Comparison of ENCODE assay signal across 8 cellular contexts in the genomic region with DNA sequence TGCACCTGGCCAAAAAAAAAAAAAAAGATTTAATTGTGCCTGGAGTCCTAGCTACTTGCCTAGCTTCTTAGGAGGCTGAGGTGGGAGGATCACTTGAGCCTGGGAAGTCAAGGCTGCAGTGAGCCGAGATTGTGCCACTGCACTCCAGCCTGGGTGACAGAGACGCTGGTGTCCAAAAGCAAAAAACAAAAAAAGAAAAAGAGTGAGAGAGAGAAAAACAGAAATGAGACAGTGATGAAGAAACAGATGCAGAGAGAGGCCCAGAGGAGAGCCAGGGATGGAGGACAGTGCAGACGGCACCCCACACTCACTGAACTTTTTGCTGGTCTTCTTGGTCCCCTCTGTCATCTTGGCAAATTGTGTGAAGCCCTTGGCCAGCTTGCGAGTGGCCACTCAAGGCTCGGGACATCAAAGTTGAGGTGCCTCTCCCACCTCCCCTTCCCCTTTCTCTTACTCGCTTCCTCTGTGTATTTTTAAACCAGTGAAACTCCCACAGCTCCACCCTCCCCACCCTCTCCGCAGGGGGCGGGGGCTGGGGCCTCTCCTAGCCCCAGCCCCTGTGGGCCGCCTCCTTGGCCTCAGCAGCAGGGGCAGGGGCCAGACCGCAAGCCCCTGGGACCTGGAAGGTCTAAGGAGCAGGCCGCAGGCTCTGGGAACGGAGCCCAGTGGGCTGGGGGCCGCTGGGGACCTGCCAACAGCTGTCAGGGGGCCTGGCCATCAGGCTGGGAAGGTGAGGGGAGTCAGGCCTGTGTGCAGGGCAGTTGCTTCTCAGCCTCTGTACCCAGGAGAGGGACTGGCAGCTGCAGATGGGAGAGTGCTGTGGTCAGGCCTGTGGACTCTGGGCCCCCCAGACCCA. TPM values are rescaled to one million over a fixed set of nuclear protein-coding genes. Genes with fewer than 3 reads are reported as not detected.
DNase-seq lines count a peak whose midpoint lies in the region; ATAC-seq and TF ChIP-seq lines count a peak whose summit lies in the region.

A gene with protein sequence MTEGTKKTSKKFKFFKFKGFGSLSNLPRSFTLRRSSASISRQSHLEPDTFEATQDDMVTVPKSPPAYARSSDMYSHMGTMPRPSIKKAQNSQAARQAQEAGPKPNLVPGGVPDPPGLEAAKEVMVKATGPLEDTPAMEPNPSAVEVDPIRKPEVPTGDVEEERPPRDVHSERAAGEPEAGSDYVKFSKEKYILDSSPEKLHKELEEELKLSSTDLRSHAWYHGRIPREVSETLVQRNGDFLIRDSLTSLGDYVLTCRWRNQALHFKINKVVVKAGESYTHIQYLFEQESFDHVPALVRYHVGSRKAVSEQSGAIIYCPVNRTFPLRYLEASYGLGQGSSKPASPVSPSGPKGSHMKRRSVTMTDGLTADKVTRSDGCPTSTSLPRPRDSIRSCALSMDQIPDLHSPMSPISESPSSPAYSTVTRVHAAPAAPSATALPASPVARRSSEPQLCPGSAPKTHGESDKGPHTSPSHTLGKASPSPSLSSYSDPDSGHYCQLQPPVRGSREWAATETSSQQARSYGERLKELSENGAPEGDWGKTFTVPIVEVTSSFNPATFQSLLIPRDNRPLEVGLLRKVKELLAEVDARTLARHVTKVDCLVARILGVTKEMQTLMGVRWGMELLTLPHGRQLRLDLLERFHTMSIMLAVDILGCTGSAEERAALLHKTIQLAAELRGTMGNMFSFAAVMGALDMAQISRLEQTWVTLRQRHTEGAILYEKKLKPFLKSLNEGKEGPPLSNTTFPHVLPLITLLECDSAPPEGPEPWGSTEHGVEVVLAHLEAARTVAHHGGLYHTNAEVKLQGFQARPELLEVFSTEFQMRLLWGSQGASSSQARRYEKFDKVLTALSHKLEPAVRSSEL (minus strand): TSS at position 387 of the 856 bp plus-strand sequence. CDS start 39 bp downstream, at position 348.

- 54 to 55% methylated on average over 9 to 13 of the region's 13 CpGs for WGBS in testis, 2 donors

- peak within 1 kb of the TSS; percentile 99 for H3K27ac ChIP-seq in KOPT-K1 (ENCODE audit: low read depth, low read length, poor library complexity, severe bottlenecking)
- H3K27ac ChIP-seq in substantia nigra (ENCODE audit: low read depth, low read length, poor library complexity, severe bottlenecking): peak within 1 kb of the TSS; percentile 64
- peak within 1 kb of the TSS in 1 of 2 donors; percentile 18 for H3K27ac ChIP-seq in testis

- H3K36me3 ChIP-seq in KOPT-K1 (ENCODE audit: insufficient read depth, low read length) (peaks cover 13% of the 10 kb centered on the region), MG63 (no peaks in the 10 kb centered on the region), testis (ENCODE audit: low read depth, missing control alignments) (no peaks in the 10 kb centered on the region)

- TF ChIP-seq POLR2A in testis (IDR thresholded peaks at IDR 0.05): no peak

- DNase-seq in activated T-helper 1 cell treated with anti-CD3 and anti-CD28 coated beads, Interleukin-12 subunit alpha, Interleukin-12 subunit beta, Interleukin-2, Interleukin-4 antibody, amounts not matched to agents 30 ng/mL and 10 ng/mL and 1 ng/mL, durations not matched to agents 14 hours and 24 hours and 36 hours (ENCODE audit: low spot score): peak; percentile 51
- peak in 1 of 2 donors; percentile 42 for DNase-seq in left colon
- peak in 14 of 49 donors; percentile 12 to 47 (median 22) for DNase-seq in substantia nigra (lab: John Stamatoyannopoulos, UW)
- DNase-seq in MG63: no peak
- DNase-seq in HUDEP-2 (lab: John Stamatoyannopoulos, UW; ENCODE audit: unreplicated experiment in 76 of 76): no peak
- no peak for DNase-seq in testis

- H3K9me3 ChIP-seq in KOPT-K1 (ENCODE audit: insufficient read depth, low read length, poor library complexity, severe bottlenecking) (no peaks in the 10 kb centered on the region), MG63 (no peaks in the 10 kb centered on the region), testis (no peaks in the 10 kb centered on the region)

- no peaks in the 10 kb centered on the region for H3K27me3 Mint-ChIP-seq in activated T-helper 1 cell treated with anti-CD3 and anti-CD28 coated beads, Interleukin-12 subunit alpha, Interleukin-12 subunit beta, Interleukin-2, Interleukin-4 antibody, amounts not matched to agents 30 ng/mL and 10 ng/mL and 1 ng/mL, durations not matched to agents 14 hours and 24 hours and 36 hours (ENCODE audit: insufficient read depth)

- peaks cover 71% of the 10 kb centered on the region for H3K4me1 Mint-ChIP-seq in activated T-helper 1 cell treated with anti-CD3 and anti-CD28 coated beads, Interleukin-12 subunit alpha, Interleukin-12 subunit beta, Interleukin-2, Interleukin-4 antibody, amounts not matched to agents 30 ng/mL and 10 ng/mL and 1 ng/mL, durations not matched to agents 14 hours and 24 hours and 36 hours (ENCODE audit: low read depth)

- H3K27me3 ChIP-seq in MG63: no peaks in the 10 kb centered on the region
- no peaks in the 10 kb centered on the region for H3K27me3 ChIP-seq in testis

- peak within 1 kb of the TSS; percentile 100 for H3K4me3 Mint-ChIP-seq in activated T-helper 1 cell treated with anti-CD3 and anti-CD28 coated beads, Interleukin-12 subunit alpha, Interleukin-12 subunit beta, Interleukin-2, Interleukin-4 antibody, amounts not matched to agents 30 ng/mL and 10 ng/mL and 1 ng/mL, durations not matched to agents 14 hours and 24 hours and 36 hours

- intact Hi-C loops in activated T-helper 1 cell treated with anti-CD3 and anti-CD28 coated beads, Interleukin-12 subunit alpha, Interleukin-12 subunit beta, Interleukin-2, Interleukin-4 antibody, amounts not matched to agents 30 ng/mL and 10 ng/mL and 1 ng/mL, durations not matched to agents 14 hours and 24 hours and 36 hours (cut with micrococcal nuclease): loop anchor here (1.0 to 10.0 kb wide), 3 partner anchors 7 to 554 kb away; a partner anchor contains a TSS
- intact Hi-C loops in left colon (cut with DNase I, micrococcal nuclease) (no loop called here), testis (cut with DNase I; ENCODE audit: low total_unique reads) (no loop called here)

- TF ChIP-seq CTCF in testis (IDR thresholded peaks at IDR 0.05): no peak

- peaks cover 4% of the 10 kb centered on the region for H3K4me1 ChIP-seq in testis

- H3K4me3 ChIP-seq in MG63 (no peak within 1 kb of the TSS), testis (no peak within 1 kb of the TSS)

- ATAC-seq in GM19438 (IDR thresholded peaks at IDR 0.05; ENCODE audit: low read depth, unreplicated experiment) (peak; percentile 32), left colon (peak; percentile 27)

- peak within 1 kb of the TSS; percentile 100 for H3K27ac Mint-ChIP-seq in activated T-helper 1 cell treated with anti-CD3 and anti-CD28 coated beads, Interleukin-12 subunit alpha, Interleukin-12 subunit beta, Interleukin-2, Interleukin-4 antibody, amounts not matched to agents 30 ng/mL and 10 ng/mL and 1 ng/mL, durations not matched to agents 14 hours and 24 hours and 36 hours

- H3K36me3 Mint-ChIP-seq in activated T-helper 1 cell treated with anti-CD3 and anti-CD28 coated beads, Interleukin-12 subunit alpha, Interleukin-12 subunit beta, Interleukin-2, Interleukin-4 antibody, amounts not matched to agents 30 ng/mL and 10 ng/mL and 1 ng/mL, durations not matched to agents 14 hours and 24 hours and 36 hours (ENCODE audit: low read depth): peaks cover 22% of the 10 kb centered on the region

- no peaks in the 10 kb centered on the region for H3K9me3 Mint-ChIP-seq in activated T-helper 1 cell treated with anti-CD3 and anti-CD28 coated beads, Interleukin-12 subunit alpha, Interleukin-12 subunit beta, Interleukin-2, Interleukin-4 antibody, amounts not matched to agents 30 ng/mL and 10 ng/mL and 1 ng/mL, durations not matched to agents 14 hours and 24 hours and 36 hours

RNA-seq across cellular contexts. Expression of the gene that starts here (rescaled TPM):
- 30.0 and 30.4 TPM in 2 replicates for total RNA-seq in activated T-helper 1 cell treated with anti-CD3 and anti-CD28 coated beads, Interleukin-12 subunit alpha, Interleukin-12 subunit beta, Interleukin-2, Interleukin-4 antibody, amounts not matched to agents 30 ng/mL and 10 ng/mL and 1 ng/mL, durations not matched to agents 14 hours and 24 hours and 36 hours
- 1 to 10 TPM; 2.8 to 3.1 TPM for total RNA-seq in left colon
- not detected in 2 replicates for total RNA-seq in MG63 (2014; rRNA removed; shearing (Covaris generic); ENCODE audit: low replicate concordance)
- 1 to 10 TPM; 6.6 to 9.6 TPM for total RNA-seq in testis
- 8.8 TPM for polyA plus RNA-seq in testis (ENCODE audit: insufficient read depth, low read depth, low replicate concordance)
